Comparison of ENCODE assay signal across 8 cellular contexts in the genomic region with DNA sequence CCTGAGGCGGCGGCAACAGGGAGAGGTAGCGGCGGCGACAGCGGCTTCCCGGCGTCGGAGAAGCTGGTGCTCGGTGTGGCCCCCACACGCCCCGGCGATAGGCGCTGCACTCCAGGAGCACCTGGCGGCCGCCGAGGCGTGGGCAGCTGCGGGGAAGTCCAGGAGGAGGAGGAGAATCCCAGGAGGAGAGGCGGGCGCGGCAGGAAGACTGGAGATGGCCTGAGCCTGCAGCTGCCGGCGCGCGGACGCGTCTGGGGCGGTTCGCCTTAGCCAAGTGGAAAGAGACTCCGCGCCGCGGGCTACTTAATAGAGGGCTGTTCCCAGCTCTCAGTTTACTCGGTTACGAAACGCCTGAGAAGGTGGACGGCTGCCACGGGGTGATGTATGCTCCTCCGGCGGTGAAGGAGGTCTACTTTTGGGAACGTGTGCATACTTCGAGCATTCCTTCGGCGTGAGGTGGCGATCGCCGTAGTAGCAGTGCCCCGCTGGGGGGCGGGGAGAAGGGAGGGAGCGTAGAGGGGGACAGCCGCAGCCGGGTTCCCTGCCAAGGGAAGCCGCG. TPM values are rescaled to one million over a fixed set of nuclear protein-coding genes. Genes with fewer than 3 reads are reported as not detected.
A peak's percentile ranks its signal among the peaks of the same experiment; 100 is the strongest.
DNase-seq lines count a peak whose midpoint lies in the region; ATAC-seq, FAIRE-seq and TF ChIP-seq lines count a peak whose summit lies in the region.

TSS of gene COL12A1 (minus strand) at position 278 of the 559 bp plus-strand sequence. CDS start 3,261 bp downstream, outside the sequence.

- peak; percentile 40 for DNase-seq in NCI-H2029 (lab: John Stamatoyannopoulos, UW)
- DNase-seq in NCI-H2029 treated with DMSO at 0.1 percent for 48 hours (lab: John Stamatoyannopoulos, UW): no peak
- DNase-seq in NCI-H146 treated with DMSO at 0.1 percent for 48 hours (lab: John Stamatoyannopoulos, UW; ENCODE audit: unreplicated experiment): peak; percentile 7
- DNase-seq in astrocyte (ENCODE audit: low read depth): peak; percentile 99
- peak; percentile 94 to 97 (median 94) for DNase-seq in right cardiac atrium
- peak; percentile 95 to 97 for DNase-seq in psoas muscle
- no peak for DNase-seq in NK-92 treated with Interleukin-12 subunit alpha and Interleukin-12 subunit beta, amount 100 ng/mL, for 24 hours (lab: John Stamatoyannopoulos, UW)

- peaks cover 21% of the 10 kb centered on the region for H3K4me1 Mint-ChIP-seq in astrocyte (ENCODE audit: low read depth, unreplicated experiment)

- peaks cover 18% of the 10 kb centered on the region for H3K27me3 Mint-ChIP-seq in astrocyte (ENCODE audit: low read depth, unreplicated experiment)

- peaks cover 49% of the 10 kb centered on the region for H3K4me1 ChIP-seq in astrocyte (ENCODE audit: insufficient read depth, low read length)
- no peaks in the 10 kb centered on the region for H3K4me1 ChIP-seq in right cardiac atrium (ENCODE audit: control insufficient read depth, insufficient read depth, low read length)
- H3K4me1 ChIP-seq in psoas muscle: peaks cover 25% of the 10 kb centered on the region

- H3K36me3 Mint-ChIP-seq in astrocyte (ENCODE audit: low read depth, unreplicated experiment): peaks cover 3% of the 10 kb centered on the region

- peak within 1 kb of the TSS; percentile 95 for H3K4me3 Mint-ChIP-seq in astrocyte (ENCODE audit: unreplicated experiment)

- H4K20me1 ChIP-seq in astrocyte (ENCODE audit: insufficient read depth, low read length): peaks cover 26% of the 10 kb centered on the region

- peaks cover 43% of the 10 kb centered on the region for H3K79me2 ChIP-seq in astrocyte (ENCODE audit: insufficient read depth, low read length)

- peak within 1 kb of the TSS; percentile 99 for H3K9ac ChIP-seq in astrocyte (ENCODE audit: low read length)

- peak within 1 kb of the TSS; percentile 92 for H3K4me2 ChIP-seq in astrocyte (ENCODE audit: low read length)

- no peaks in the 10 kb centered on the region for H3K36me3 ChIP-seq in astrocyte (ENCODE audit: insufficient read depth, low read length)
- no peaks in the 10 kb centered on the region for H3K36me3 ChIP-seq in psoas muscle (ENCODE audit: insufficient read depth in 1 of 2, low read depth in 1 of 2)

- TF ChIP-seq CTCF in astrocyte (IDR thresholded peaks at IDR 0.05; ENCODE audit: insufficient read depth, low read depth, low read length): no peak
- TF ChIP-seq CTCF in psoas muscle (IDR thresholded peaks at IDR 0.05): no peak

- no peaks in the 10 kb centered on the region for H3K9me3 ChIP-seq in astrocyte (ENCODE audit: insufficient read depth, low read depth, low read length)
- H3K9me3 ChIP-seq in right cardiac atrium (ENCODE audit: control insufficient read depth, low read length): no peaks in the 10 kb centered on the region
- H3K9me3 ChIP-seq in psoas muscle: no peaks in the 10 kb centered on the region

- H3K27ac ChIP-seq in astrocyte (ENCODE audit: low read depth, low read length) (peak within 1 kb of the TSS; percentile 97), right cardiac atrium (ENCODE audit: low read length) (peak within 1 kb of the TSS; percentile 3), psoas muscle (peak within 1 kb of the TSS; percentile 47)

- H3K4me3 ChIP-seq in astrocyte (ENCODE audit: insufficient read depth, low read depth, low read length) (peak within 1 kb of the TSS; percentile 99), right cardiac atrium (ENCODE audit: low read length) (peak within 1 kb of the TSS; percentile 56), psoas muscle (peak within 1 kb of the TSS; percentile 68)

- ATAC-seq in right cardiac atrium (peak; percentile 74 to 79), psoas muscle (peak; percentile 72 to 84 (median 80)), GM21381 (IDR thresholded peaks at IDR 0.05; ENCODE audit: unreplicated experiment) (no peak)

- WGBS in right cardiac atrium: under 1% methylated on average over 55 of the region's 55 CpGs
- 0% methylated on average over 48 to 55 of the region's 55 CpGs for WGBS in psoas muscle, 3 donors

- FAIRE-seq in astrocyte (lab: Jason Lieb, UNC): peak; percentile 70

- H3K27me3 ChIP-seq in astrocyte (ENCODE audit: insufficient read depth, low read length) (peaks cover 3% of the 10 kb centered on the region), right cardiac atrium (ENCODE audit: control insufficient read depth, insufficient read depth) (no peaks in the 10 kb centered on the region), psoas muscle (ENCODE audit: insufficient read depth in 3 of 3, low read length in 2 of 3) (peaks cover 0 to 74% (median 21%) of the 10 kb centered on the region in 3 donors)

- H3K9me3 Mint-ChIP-seq in astrocyte (ENCODE audit: unreplicated experiment): no peaks in the 10 kb centered on the region

- H3K27ac Mint-ChIP-seq in astrocyte (ENCODE audit: unreplicated experiment): peak within 1 kb of the TSS; percentile 94

- peak within 1 kb of the TSS; percentile 63 for H2AFZ ChIP-seq in astrocyte (ENCODE audit: low read depth, low read length)

- intact Hi-C loops in right cardiac atrium (cut with DNase I) (loop anchor here in 3 of 4 donors (5.0 to 10.0 kb wide), 9 partner anchors 141 to 1351 kb away; no protein-coding TSS in a partner anchor), psoas muscle (cut with DNase I) (loop anchor here (5.0 to 10.0 kb wide), 6 partner anchors 461 to 1531 kb away; no protein-coding TSS in a partner anchor)

RNA-seq across cellular contexts. Expression of gene COL12A1, which starts in this region (rescaled TPM):
- total RNA-seq in astrocyte: 106 and 202 TPM in 2 replicates
- 10 to 100 TPM in 2 of 4 donors, 1 to 10 TPM in 2; 8.1 to 29.6 (median 9.3) TPM for total RNA-seq in right cardiac atrium
- polyA plus RNA-seq in right cardiac atrium: 5.4 TPM
- total RNA-seq in psoas muscle: 10 to 100 TPM in 3 of 4 donors, 1 to 10 TPM in 1; 5.9 to 23.2 (median 18.7) TPM
- polyA plus RNA-seq in psoas muscle: 1 to 10 TPM; 2.7 to 5.4 (median 4.6) TPM

Comparison
In these comparisons a context has a peak if more than half of its experiments do, and no peak if none do; other contexts are left out.
1. DNase-seq: peak in NCI-H2029 (single experiment), NCI-H146 treated with DMSO at 0.1 percent for 48 hours (single experiment), astrocyte (single experiment), right cardiac atrium (3 of 3) and psoas muscle (2 of 2); none in NCI-H2029 treated with DMSO at 0.1 percent for 48 hours (single experiment) and NK-92 treated with Interleukin-12 subunit alpha and Interleukin-12 subunit beta, amount 100 ng/mL, for 24 hours (single experiment).
2. H3K27ac ChIP-seq: peak in every context shown above with its lines; median percentile 97 in astrocyte; 47 in psoas muscle; 3 in right cardiac atrium.
3. Peak in every context shown above with its lines, with median percentiles within 50 percentile points of each other: H3K4me3 ChIP-seq.